ENCODE assay signal across 34 cellular contexts in genomic region chr10:10897400-10897799, GRCh38.
"Had no signal": no experiment of that assay in that cellular context is flagged by ENCODE, and none has a peak within 500 bp of the region (broad histone marks: within the 10 kb centered on the region; RNA-seq: fewer than 3 reads in every experiment).

No MANE protein-coding gene starts in this region.

- ATAC-seq: activated CD8-positive, alpha-beta memory T cell treated with anti-CD3 and anti-CD28 coated beads, Interleukin-2, amount 10 ng/mL, durations not matched to agents 7 days and 5 days; Right ventricle myocardium inferior; SK-N-SH treated with all-trans-retinoic acid at 6 μM for 48 hours; T-cell; T-helper 17 cell had no signal

- H2AFZ ChIP-seq: PC-9 had no signal

- H3K36me3 ChIP-seq: brain microvascular endothelial cell, cardiac muscle cell had no signal

- H3K4me2 ChIP-seq: PC-9 had no signal

- H3K27ac ChIP-seq: brain microvascular endothelial cell, cardiac muscle cell, PC-9, RWPE1, VCaP had no signal

- H3K27me3 ChIP-seq: brain microvascular endothelial cell, cardiac muscle cell had no signal

- H3K4me3 ChIP-seq: cardiac muscle cell, PC-9 had no signal

- DNase-seq: activated B cell treated with CpG ODN at 0.5 μM for 24 hours; activated CD4-positive, alpha-beta memory T cell treated with anti-CD3 and anti-CD28 coated beads, Interleukin-2, amount 10 ng/mL, durations not matched to agents 7 days and 5 days; activated CD4-positive, alpha-beta T cell treated with anti-CD3 and anti-CD28 coated beads for 1 hour; activated CD4-positive, alpha-beta T cell treated with anti-CD3 and anti-CD28 coated beads for 48 hours; activated CD8-positive, alpha-beta memory T cell treated with anti-CD3 and anti-CD28 coated beads for 24 hours; activated CD8-positive, alpha-beta memory T cell treated with anti-CD3 and anti-CD28 coated beads, Interleukin-2, amount 10 ng/mL, durations not matched to agents 7 days and 5 days; activated CD8-positive, alpha-beta memory T cell treated with anti-CD3 and anti-CD28 coated beads, Interleukin-2, amount 50 U/mL, for 48 hours; activated effector memory CD4-positive, alpha-beta T cell treated with Interleukin-2 at 50 U/mL for 16 hours; activated naive CD4-positive, alpha-beta T cell treated with anti-CD3 and anti-CD28 coated beads, Interleukin-2, amount 50 U/mL, for 16 hours; activated naive CD8-positive, alpha-beta T cell treated with anti-CD3 and anti-CD28 coated beads for 36 hours; activated T-cell treated with anti-CD3 and anti-CD28 coated beads, Interleukin-2, amount 50 U/mL, for 48 hours; amniotic stem cell; aorta; brain microvascular endothelial cell; Karpas-422; MM.1S; MV-4-11; NCI-H1092; NCI-H1436 treated with DMSO at 0.1 percent for 48 hours; NCI-H1694 treated with DMSO at 0.1 percent for 48 hours; NCI-H2029; NCI-H510A; NCI-H526; NCI-H748 treated with DMSO at 0.1 percent for 48 hours; NK-92 treated with Interleukin-12 subunit alpha and Interleukin-12 subunit beta, amount 100 ng/mL, for 24 hours; PC-9; SIG-M5; T-cell; T-helper 17 cell had no signal
